ENCODE assay signal across 8 cellular contexts in genomic region chr16:31507929-31508705, GRCh38. TPM values are rescaled to one million over a fixed set of nuclear protein-coding genes. Genes with fewer than 3 reads are reported as not detected.
A peak's percentile ranks its signal among the peaks of the same experiment; 100 is the strongest.
DNase-seq lines count a peak whose midpoint lies in the region; ATAC-seq and TF ChIP-seq lines count a peak whose summit lies in the region.

Gene RUSF1 (minus strand): TSS chr16:31508391. CDS start chr16:31508373, 18 bp downstream.

- H3K36me3 ChIP-seq in NT2/D1 (ENCODE audit: insufficient read depth, insufficient read length, low read length) = peaks cover 25% of the 10 kb centered on the region

- peak within 1 kb of the TSS; percentile 93 for H3K4me3 Mint-ChIP-seq in endothelial cell (ENCODE audit: unreplicated experiment)

- H3K36me3 Mint-ChIP-seq in endothelial cell (ENCODE audit: low read depth, unreplicated experiment) = no peaks in the 10 kb centered on the region

- H3K9ac ChIP-seq in NT2/D1 (ENCODE audit: insufficient read length, low read depth) = peak within 1 kb of the TSS; percentile 96

- H3K9me3 ChIP-seq in NT2/D1 (ENCODE audit: insufficient read depth, low read length) = 0 out of 2 replicates have a peak, but pooled peaks cover 3% of the 10 kb centered on the region

- peak; percentile 92 for ATAC-seq in GM19467 (IDR thresholded peaks at IDR 0.05; ENCODE audit: unreplicated experiment)

- H3K4me3 ChIP-seq in NT2/D1 (ENCODE audit: insufficient read length, low read depth) = peak within 1 kb of the TSS; percentile 96

- no peak for TF ChIP-seq CTCF in endothelial cell (IDR thresholded peaks at IDR 0.05; ENCODE audit: unreplicated experiment)

- peak; percentile 70 for DNase-seq in COLO829 (ENCODE audit: low spot score)
- peak; percentile 56 for DNase-seq in HS-27A (ENCODE audit: low read depth)
- DNase-seq in NT2/D1 (ENCODE audit: low read depth, low spot score) = peak; percentile 89
- peak; percentile 59 for DNase-seq in activated CD8-positive, alpha-beta memory T cell treated with anti-CD3 and anti-CD28 coated beads, Interleukin-2, amount 50 U/mL, for 24 hours (ENCODE audit: extremely low read depth)
- peak; percentile 83 for DNase-seq in endothelial cell (ENCODE audit: low spot score)
- peak; percentile 92 for DNase-seq in midbrain (lab: John Stamatoyannopoulos, UW)
- DNase-seq in stimulated activated CD8-positive, alpha-beta memory T cell treated with anti-CD3 and anti-CD28 coated beads, Interleukin-15, amount 100 ng/mL, for 48 hours (ENCODE audit: low read depth in 2 of 2) = peak; percentile 79 to 80

- peak within 1 kb of the TSS; percentile 97 for H3K27ac Mint-ChIP-seq in endothelial cell (ENCODE audit: unreplicated experiment)

- H3K4me1 Mint-ChIP-seq in endothelial cell (ENCODE audit: unreplicated experiment) = peaks cover 37% of the 10 kb centered on the region

- H3K27me3 Mint-ChIP-seq in endothelial cell (ENCODE audit: unreplicated experiment) = peaks cover 7% of the 10 kb centered on the region

- H3K9me3 Mint-ChIP-seq in endothelial cell (ENCODE audit: unreplicated experiment) = no peaks in the 10 kb centered on the region

- no peaks in the 10 kb centered on the region for H3K27me3 ChIP-seq in NT2/D1 (ENCODE audit: insufficient read depth, insufficient read length)

- no peaks in the 10 kb centered on the region for H3K4me1 ChIP-seq in NT2/D1 (ENCODE audit: insufficient read depth, insufficient read length)

RNA-seq across cellular contexts. Expression of gene RUSF1, which starts in this region (rescaled TPM):
- total RNA-seq in endothelial cell (ENCODE audit: unreplicated experiment) = 54.2 TPM

Comparison
In these comparisons a context has a peak if more than half of its experiments do, and no peak if none do; other contexts are left out.
1. Peak in every context shown above with its lines: DNase-seq, ATAC-seq and H3K4me3 ChIP-seq.